21 cellular contexts compared by ENCODE assay signal in genomic region chr3:188528390-188528789, GRCh38.
DNase-seq lines count a peak whose midpoint lies in the region; ATAC-seq, FAIRE-seq and TF ChIP-seq lines count a peak whose summit lies in the region.
"Had no signal": no experiment of that assay in that cellular context is flagged by ENCODE, and none has a peak within 500 bp of the region (broad histone marks: within the 10 kb centered on the region; RNA-seq: fewer than 3 reads in every experiment).

No MANE protein-coding gene starts in this region.

- H3K4me1 ChIP-seq in A549: peaks cover 39% of the 10 kb centered on the region
- H3K4me1 ChIP-seq: SJCRH30 had no signal

- no peak overlapping the region for H3K4me2 ChIP-seq in A549

- WGBS in A549 (ENCODE audit: missing lambda C conversion rate): 47% methylated on average over 3 of the region's 3 CpGs

- TF ChIP-seq CTCF in A549 (IDR thresholded peaks at IDR 0.05) (no peak), fibroblast of mammary gland (conservative IDR thresholded peaks at IDR 0.05; ENCODE audit: control insufficient read depth, insufficient read depth, low read depth, low read length) (no peak)

- peak in 1 of 2 experiments; percentile 25 for DNase-seq in A549 (ENCODE audit: low read depth in 1 of 2, low spot score in 1 of 2)
- peak; percentile 47 for DNase-seq in NCI-H446 treated with DMSO at 0.1 percent for 48 hours (lab: John Stamatoyannopoulos, UW)
- peak; percentile 59 for DNase-seq in amniotic epithelial cell (ENCODE audit: low read depth)
- DNase-seq in fibroblast of mammary gland (ENCODE audit: low read depth): peak; percentile 22
- no peak for DNase-seq in activated CD4-positive, alpha-beta T cell treated with anti-CD3 and anti-CD28 coated beads, Interleukin-2, amount 50 U/mL, for 1 hour
- no peak for DNase-seq in NCI-H2107 (lab: John Stamatoyannopoulos, UW)
- DNase-seq: Calu3; CD8-positive, alpha-beta memory T cell; DMS53; GDM1; KG1; NCI-H1105; NCI-H2029 treated with DMSO at 0.1 percent for 48 hours; NCI-H510A; SJCRH30; T-cell had no signal

- FAIRE-seq in A549 (lab: Jason Lieb, UNC): no peak
- FAIRE-seq: GM18507 had no signal

- ATAC-seq in A549: peak in 1 of 2 experiments; percentile 78; a peak in 3 of 6 replicates
- no peak for ATAC-seq in GM18858 (IDR thresholded peaks at IDR 0.05; ENCODE audit: unreplicated experiment)
- ATAC-seq: Panc1, T-cell had no signal

- H3K9me3 ChIP-seq in A549: no peaks in the 10 kb centered on the region
- H3K9me3 ChIP-seq: SJCRH30 had no signal

- CTCF ChIA-PET in A549 (lab: Yijun Ruan, JAX): no interaction called here

- no peak for TF ChIP-seq EP300 in A549 (IDR thresholded peaks at IDR 0.05)

- TF ChIP-seq RAD21 in A549 (conservative IDR thresholded peaks at IDR 0.05 in 1 of 2, IDR thresholded peaks at IDR 0.05 in 1 of 2): no peak

- no peak for TF ChIP-seq POLR2A in A549 (IDR thresholded peaks at IDR 0.05; ENCODE audit: low read length)

- POLR2A ChIA-PET in A549 (lab: Yijun Ruan, JAX): no interaction called here

- H3K4me3 ChIP-seq in A549 (no peak overlapping the region), fibroblast of mammary gland (ENCODE audit: control insufficient read depth, low read depth, low read length) (no peak overlapping the region)
- H3K4me3 ChIP-seq: SJCRH30 had no signal

- H3K27ac ChIP-seq in A549: no peak overlapping the region; a peak in 1 of 6 replicates
- H3K27ac ChIP-seq: C4-2B, HL-60, SJCRH30 had no signal

TF ChIP-seq in A549, 52 proteins besides CTCF, POLR2A, EP300 and RAD21:
- TF ChIP-seq EHMT2 (IDR thresholded peaks at IDR 0.05; ENCODE audit: low read depth): no peak
- TF ChIP-seq NFE2L2 (conservative IDR thresholded peaks at IDR 0.05; ENCODE audit: low read length): no peak
- TF ChIP-seq GATA3 (IDR thresholded peaks at IDR 0.05; ENCODE audit: borderline replicate concordance): peak; percentile 49; the same call in 1 of the 2 replicates
- no peak for TF ChIP-seq ESRRA (IDR thresholded peaks at IDR 0.05; ENCODE audit: borderline replicate concordance, low read length)
TF ChIP-seq in A549: peak in this region for 1.

Comparison
In these comparisons a context has a peak if more than half of its experiments do, and no peak if none do; other contexts are left out.
1. DNase-seq: peak in NCI-H446 treated with DMSO at 0.1 percent for 48 hours (single experiment), amniotic epithelial cell (single experiment) and fibroblast of mammary gland (single experiment); none in activated CD4-positive, alpha-beta T cell treated with anti-CD3 and anti-CD28 coated beads, Interleukin-2, amount 50 U/mL, for 1 hour (single experiment) and NCI-H2107 (single experiment).